8 cellular contexts compared by ENCODE assay signal in genomic region chr2:238286987-238287386, GRCh38. TPM values are rescaled to one million over a fixed set of nuclear protein-coding genes. Genes with fewer than 3 reads are reported as not detected.
DNase-seq lines count a peak whose midpoint lies in the region; ATAC-seq and TF ChIP-seq lines count a peak whose summit lies in the region.

No MANE protein-coding gene starts in this region.

- no peaks in the 10 kb centered on the region for H3K36me3 ChIP-seq in CD4-positive, alpha-beta memory T cell (ENCODE audit: insufficient read depth, low read length)
- no peaks in the 10 kb centered on the region for H3K36me3 ChIP-seq in endodermal cell (ENCODE audit: control insufficient read depth, insufficient read depth, low read length)
- no peaks in the 10 kb centered on the region for H3K36me3 ChIP-seq in parathyroid adenoma (ENCODE audit: control insufficient read depth, insufficient read depth, low read length)
- H3K36me3 ChIP-seq in H7 (replicated peaks; ENCODE audit: control insufficient read depth, insufficient read depth, low read length): no peaks in the 10 kb centered on the region

- no peaks in the 10 kb centered on the region for H3K9me3 ChIP-seq in CD4-positive, alpha-beta memory T cell (ENCODE audit: control insufficient read depth in 1 of 2, low read length in 2 of 2)
- H3K9me3 ChIP-seq in endodermal cell (ENCODE audit: control insufficient read depth, low read length) (no peaks in the 10 kb centered on the region), parathyroid adenoma (ENCODE audit: control insufficient read depth, low read length) (no peaks in the 10 kb centered on the region)

- H3K9ac ChIP-seq in endodermal cell (ENCODE audit: extremely low read depth, low read length, poor library complexity, severe bottlenecking) (peak overlapping the region; percentile 91), parathyroid adenoma (no peak overlapping the region)

- CTCF ChIA-PET in CD4-positive, alpha-beta memory T cell (lab: Charles Lee; ENCODE audit: partially characterized antibody): interaction anchor here (1.5 to 1.7 kb wide), 2 partner anchors 22 to 132 kb away, joined by 3 read pairs; no protein-coding TSS in a partner anchor
- CTCF ChIA-PET in T-cell (lab: Charles Lee): no interaction called here

- no peak overlapping the region for H3K27ac ChIP-seq in CD4-positive, alpha-beta memory T cell (ENCODE audit: low read depth, low read length)
- H3K27ac ChIP-seq in endodermal cell (ENCODE audit: low read depth, low read length) (no peak overlapping the region), parathyroid adenoma (peak overlapping the region; percentile 68)

- peaks cover 35% of the 10 kb centered on the region for H3K4me1 ChIP-seq in CD4-positive, alpha-beta memory T cell (ENCODE audit: insufficient read depth, low read length)
- H3K4me1 ChIP-seq in endodermal cell (ENCODE audit: control insufficient read depth, insufficient read depth, low read length) (peaks cover 36% of the 10 kb centered on the region), parathyroid adenoma (no peaks in the 10 kb centered on the region)

- H3K4me3 ChIP-seq in CD4-positive, alpha-beta memory T cell (ENCODE audit: low read length in 2 of 2): no peak overlapping the region
- peak overlapping the region; percentile 79 for H3K4me3 ChIP-seq in endodermal cell (ENCODE audit: low read length)
- H3K4me3 ChIP-seq in parathyroid adenoma (ENCODE audit: low read depth, low read length): peak overlapping the region; percentile 28
- H3K4me3 ChIP-seq in H7 (ENCODE audit: insufficient read depth, low read depth, low read length): no peak overlapping the region

- H3K4me1 Mint-ChIP-seq in CD4-positive, alpha-beta memory T cell: peaks cover 24 to 67% (median 46%) of the 10 kb centered on the region in 4 donors
- H3K4me1 Mint-ChIP-seq in T-cell (peaks cover 46 to 69% (median 62%) of the 10 kb centered on the region in 3 donors), endodermal cell (peaks cover 51% of the 10 kb centered on the region)

- peaks cover 0 to 3% of the 10 kb centered on the region in 2 donors for H3K36me3 Mint-ChIP-seq in CD4-positive, alpha-beta memory T cell
- peaks cover 4% of the 10 kb centered on the region for H3K36me3 Mint-ChIP-seq in T-cell
- peaks cover 5% of the 10 kb centered on the region for H3K36me3 Mint-ChIP-seq in endodermal cell (ENCODE audit: low read depth)

- no peaks in the 10 kb centered on the region for H3K27me3 ChIP-seq in CD4-positive, alpha-beta memory T cell (ENCODE audit: insufficient read depth, low read length)
- no peaks in the 10 kb centered on the region for H3K27me3 ChIP-seq in endodermal cell (ENCODE audit: control insufficient read depth, insufficient read depth, low read length, poor library complexity, severe bottlenecking)
- H3K27me3 ChIP-seq in parathyroid adenoma (ENCODE audit: control insufficient read depth, insufficient read depth, low read length): no peaks in the 10 kb centered on the region
- H3K27me3 ChIP-seq in H7 (ENCODE audit: control insufficient read depth, insufficient read depth, low read length): no peaks in the 10 kb centered on the region

- intact Hi-C loops in CD4-positive, alpha-beta memory T cell (cut with micrococcal nuclease): loop anchor here (5.0 kb wide), 1 partner anchor 595 kb away; no protein-coding TSS in a partner anchor

- H3K27ac Mint-ChIP-seq in CD4-positive, alpha-beta memory T cell: peak overlapping the region in 6 of 7 donors; percentile 81 to 97 (median 91)
- H3K27ac Mint-ChIP-seq in T-cell (peak overlapping the region in 1 of 2 donors; percentile 22), endodermal cell (peak overlapping the region; percentile 97)

- POLR2A ChIA-PET in CD4-positive, alpha-beta memory T cell (lab: Charles Lee; ENCODE audit: partially characterized antibody): no interaction called here
- POLR2A ChIA-PET in T-cell (lab: Charles Lee): interaction anchor here in 1 of 2 donors (0.6 kb wide), 1 partner anchor 34 kb away, joined by 3 read pairs; no protein-coding TSS in a partner anchor

- no peak for TF ChIP-seq CTCF in endodermal cell (conservative IDR thresholded peaks at IDR 0.05)
- TF ChIP-seq CTCF in parathyroid adenoma (IDR thresholded peaks at IDR 0.05): no peak

- 92 to 95% methylated on average over 6 of the region's 6 CpGs for WGBS in endodermal cell (ENCODE audit: insufficient coverage in 1 of 2, insufficient read length in 1 of 2), 2 experiments

- no peaks in the 10 kb centered on the region for H3K9me3 Mint-ChIP-seq in CD4-positive, alpha-beta memory T cell
- H3K9me3 Mint-ChIP-seq in T-cell (no peaks in the 10 kb centered on the region), endodermal cell (no peaks in the 10 kb centered on the region)

- DNase-seq in CD4-positive, alpha-beta memory T cell: no peak
- no peak for DNase-seq in T-cell
- DNase-seq in endodermal cell: no peak
- no peak for DNase-seq in midbrain (lab: John Stamatoyannopoulos, UW)
- no peak for DNase-seq in H7
- no peak for DNase-seq in cerebellar nuclear complex (lab: John Stamatoyannopoulos, UW)

- no peak overlapping the region for H2AFZ ChIP-seq in parathyroid adenoma

- H3K4me3 Mint-ChIP-seq in CD4-positive, alpha-beta memory T cell: peak overlapping the region; percentile 79 to 86 (median 82)
- H3K4me3 Mint-ChIP-seq in T-cell (peak overlapping the region; percentile 77 to 96 (median 82)), endodermal cell (peak overlapping the region; percentile 72)

- no peak for ATAC-seq in T-cell (replicated peaks in 1 of 4)
- no peak for ATAC-seq in HG02870 (IDR thresholded peaks at IDR 0.05; ENCODE audit: unreplicated experiment)

- peaks cover 15% of the 10 kb centered on the region for H3K79me2 ChIP-seq in parathyroid adenoma

- H3K27me3 Mint-ChIP-seq in CD4-positive, alpha-beta memory T cell: no peaks in the 10 kb centered on the region
- H3K27me3 Mint-ChIP-seq in T-cell: no peaks in the 10 kb centered on the region
- no peaks in the 10 kb centered on the region for H3K27me3 Mint-ChIP-seq in endodermal cell (ENCODE audit: insufficient read depth)

- H3K4me2 ChIP-seq in parathyroid adenoma (ENCODE audit: low read length): peak overlapping the region; percentile 47

RNA-seq across cellular contexts. Expression of gene PER2, which starts 1.4 kb away (rescaled TPM):
- 10 to 100 TPM; 11.5 to 13.4 TPM for total RNA-seq in CD4-positive, alpha-beta memory T cell
- 1 to 10 TPM in 1 of 2 donors, under 1 TPM in 1; 0.42 to 5.3 TPM for polyA plus RNA-seq in CD4-positive, alpha-beta memory T cell
- total RNA-seq in T-cell (10 to 100 TPM in 4 of 5 donors, 1 to 10 TPM in 1; 9.3 to 24.5 (median 13.0) TPM), endodermal cell (10 to 100 TPM in 1 of 2 donors, 1 to 10 TPM in 1; 9.7 to 13.5 TPM)
- polyA plus RNA-seq in endodermal cell (2013, experiment 1 of 2): 5.6 TPM
- 4.9 TPM for polyA plus RNA-seq in endodermal cell (2013, experiment 2 of 2)
- total RNA-seq in H7 (2014; rRNA removed; shearing (Covaris generic)): 3.6 and 4.8 TPM in 2 replicates

RNA-seq across cellular contexts. Expression of gene TRAF3IP1, which starts 33.3 kb away (rescaled TPM):
- 10 to 100 TPM in 1 of 2 experiments, 1 to 10 TPM in 1; 6.8 to 11.0 TPM for total RNA-seq in CD4-positive, alpha-beta memory T cell
- polyA plus RNA-seq in CD4-positive, alpha-beta memory T cell: 1 to 10 TPM; 3.0 to 6.6 TPM
- total RNA-seq in T-cell (10 to 100 TPM in 3 of 5 donors, 1 to 10 TPM in 2; 6.3 to 12.1 (median 11.8) TPM), endodermal cell (10 to 100 TPM; 21.9 to 28.3 TPM)
- polyA plus RNA-seq in endodermal cell (2013, experiment 1 of 2): 14.1 TPM
- 10.9 TPM for polyA plus RNA-seq in endodermal cell (2013, experiment 2 of 2)
- total RNA-seq in H7 (2014; rRNA removed; shearing (Covaris generic)): 3.9 and 9.5 TPM in 2 replicates

RNA-seq across cellular contexts. Expression of gene HES6, which starts 47.1 kb away (rescaled TPM):
- total RNA-seq in CD4-positive, alpha-beta memory T cell: 1 to 10 TPM in 1 of 2 experiments, under 1 TPM in 1; 0.67 to 2.1 TPM
- polyA plus RNA-seq in CD4-positive, alpha-beta memory T cell: 1 to 10 TPM in 1 of 2 donors, under 1 TPM in 1; 0.99 to 4.9 TPM
- 1 to 10 TPM; 1.7 to 3.6 (median 2.7) TPM for total RNA-seq in T-cell
- total RNA-seq in endodermal cell: 10 to 100 TPM; 17.8 to 26.3 TPM
- 302 TPM for polyA plus RNA-seq in endodermal cell (2013, experiment 1 of 2)
- 279 TPM for polyA plus RNA-seq in endodermal cell (2013, experiment 2 of 2)
- total RNA-seq in H7 (2014; rRNA removed; shearing (Covaris generic)): 52.2 and 67.4 TPM in 2 replicates

Comparison
In these comparisons a context has a peak if more than half of its experiments do, and no peak if none do; other contexts are left out.
1. H3K4me3 ChIP-seq: peak in endodermal cell (single experiment) and parathyroid adenoma (single experiment); none in CD4-positive, alpha-beta memory T cell (0 of 2) and H7 (single experiment).
2. RNA of gene HES6, which starts 47.1 kb away (total RNA-seq): 52.2 to 67.4 TPM in H7 and 17.8 to 26.3 TPM in endodermal cell; 1.7 to 3.6 TPM in T-cell and 0.67 to 2.1 TPM in CD4-positive, alpha-beta memory T cell; every median in the first group is over 4 times any median in the second.
3. Peak in every context shown above with its lines, with median percentiles within 50 percentile points of each other: H3K4me3 Mint-ChIP-seq.